8 cellular contexts compared by ENCODE assay signal in genomic region chr17:42552736-42553135, GRCh38. TPM values are rescaled to one million over a fixed set of nuclear protein-coding genes. Genes with fewer than 3 reads are reported as not detected.
DNase-seq lines count a peak whose midpoint lies in the region; ATAC-seq and TF ChIP-seq lines count a peak whose summit lies in the region.
"Not testable (repeated sequence)": the region's sequence is repeated elsewhere in the genome, so short reads cannot be mapped to it uniquely, and the experiment has no call there.

TSS of gene HSD17B1 (plus strand) at chr17:42552923. CDS start at chr17:42552934, 11 bp downstream.

- not testable (repeated sequence) for H3K9me3 ChIP-seq in A673 (ENCODE audit: low read depth, low read length, poor library complexity, severe bottlenecking); GM23248 (ENCODE audit: low read depth); Peyer's patch; left ventricle myocardium inferior (replicated peaks)

- H3K9me2 ChIP-seq in GM23248 (ENCODE audit: insufficient read depth) = not testable (repeated sequence)

- not testable (repeated sequence) for BruUV-seq in A673 (replicated peaks; lab: Mats Ljungman, UMichigan)

- peak within 1 kb of the TSS; percentile 91 for H3K9ac ChIP-seq in GM23248

- peak within 1 kb of the TSS; percentile 93 for H3K4me3 Mint-ChIP-seq in activated T-helper 2 cell treated with anti-CD3 and anti-CD28 coated beads, Interferon-gamma antibody, Interleukin-2, Interleukin-4, amounts not matched to agents 10 μg/mL and 5 μg/mL and 100 μg/mL, durations not matched to agents 14 hours and 24 hours and 36 hours (ENCODE audit: low read depth)
- H3K4me3 Mint-ChIP-seq in naive B cell = peak within 1 kb of the TSS; percentile 94 to 97 (median 96)

- not testable (repeated sequence) for DNase-seq in A673 (ENCODE audit: low spot score); GM23248; Peyer's patch; activated T-helper 2 cell treated with anti-CD3 and anti-CD28 coated beads, Interferon-gamma antibody, Interleukin-2, Interleukin-4, amounts not matched to agents 10 μg/mL and 5 μg/mL and 100 μg/mL, durations not matched to agents 14 hours and 24 hours and 36 hours (ENCODE audit: low spot score); dorsolateral prefrontal cortex; left ventricle myocardium inferior; naive B cell

- H3F3A ChIP-seq in GM23248 (ENCODE audit: insufficient read depth) = not testable (repeated sequence)

- TF ChIP-seq CTCF in A673 (conservative IDR thresholded peaks at IDR 0.05; ENCODE audit: low read depth, low read length); Peyer's patch (IDR thresholded peaks at IDR 0.05); dorsolateral prefrontal cortex (IDR thresholded peaks at IDR 0.05 in 54 of 56, conservative IDR thresholded peaks at IDR 0.05 in 2 of 56; ENCODE audit: low read depth in 1 of 56, partially characterized antibody in 56 of 56); left ventricle myocardium inferior (IDR thresholded peaks at IDR 0.05; ENCODE audit: borderline replicate concordance): not testable (repeated sequence)

- H3K27ac Mint-ChIP-seq in activated T-helper 2 cell treated with anti-CD3 and anti-CD28 coated beads, Interferon-gamma antibody, Interleukin-2, Interleukin-4, amounts not matched to agents 10 μg/mL and 5 μg/mL and 100 μg/mL, durations not matched to agents 14 hours and 24 hours and 36 hours = peak within 1 kb of the TSS; percentile 46
- peak within 1 kb of the TSS in 5 of 6 donors; percentile 78 to 99 (median 95) for H3K27ac Mint-ChIP-seq in naive B cell

- H4K20me1 ChIP-seq in GM23248 (ENCODE audit: insufficient read depth) = not testable (repeated sequence)

- TF ChIP-seq POLR2A in Peyer's patch (IDR thresholded peaks at IDR 0.05) = not testable (repeated sequence)

- H3K27me3 ChIP-seq in A673 (replicated peaks; ENCODE audit: insufficient read depth, low read depth, low read length, poor library complexity); GM23248 (replicated peaks; ENCODE audit: insufficient read depth); Peyer's patch; dorsolateral prefrontal cortex; left ventricle myocardium inferior (ENCODE audit: low read depth): not testable (repeated sequence)

- POLR2A ChIA-PET in A673 (lab: Charles Lee; ENCODE audit: low non-redundant PET) = not testable (repeated sequence)

- H3K4me2 ChIP-seq in GM23248 (ENCODE audit: unreplicated experiment) = peak within 1 kb of the TSS; percentile 91

- in situ Hi-C loops in GM23248 (cut with MboI) = not testable (repeated sequence)

- H3K4me1 Mint-ChIP-seq in activated T-helper 2 cell treated with anti-CD3 and anti-CD28 coated beads, Interferon-gamma antibody, Interleukin-2, Interleukin-4, amounts not matched to agents 10 μg/mL and 5 μg/mL and 100 μg/mL, durations not matched to agents 14 hours and 24 hours and 36 hours (ENCODE audit: low read depth) = peaks cover 20% of the 10 kb centered on the region
- peaks cover 25 to 64% (median 43%) of the 10 kb centered on the region in 3 donors for H3K4me1 Mint-ChIP-seq in naive B cell

- H3K9me3 Mint-ChIP-seq in activated T-helper 2 cell treated with anti-CD3 and anti-CD28 coated beads, Interferon-gamma antibody, Interleukin-2, Interleukin-4, amounts not matched to agents 10 μg/mL and 5 μg/mL and 100 μg/mL, durations not matched to agents 14 hours and 24 hours and 36 hours; naive B cell: not testable (repeated sequence)

- CTCF ChIA-PET in A673 (lab: Charles Lee) = not testable (repeated sequence)

- H3K79me2 ChIP-seq in GM23248 (ENCODE audit: insufficient read depth) = peaks cover 29% of the 10 kb centered on the region

- H3K36me3 Mint-ChIP-seq in activated T-helper 2 cell treated with anti-CD3 and anti-CD28 coated beads, Interferon-gamma antibody, Interleukin-2, Interleukin-4, amounts not matched to agents 10 μg/mL and 5 μg/mL and 100 μg/mL, durations not matched to agents 14 hours and 24 hours and 36 hours (ENCODE audit: low read depth); naive B cell: not testable (repeated sequence)

- peak within 1 kb of the TSS; percentile 64 for H3K4me3 ChIP-seq in A673 (ENCODE audit: low read depth, low read length, poor library complexity, severe bottlenecking)
- H3K4me3 ChIP-seq in GM23248 = peak within 1 kb of the TSS; percentile 86
- peak within 1 kb of the TSS in 3 of 4 donors; percentile 83 to 90 (median 86) for H3K4me3 ChIP-seq in Peyer's patch
- H3K4me3 ChIP-seq in dorsolateral prefrontal cortex = peak within 1 kb of the TSS in 51 of 59 donors; percentile 62 to 98 (median 91)
- H3K4me3 ChIP-seq in left ventricle myocardium inferior = peak within 1 kb of the TSS; percentile 96
- peak within 1 kb of the TSS; percentile 54 to 88 (median 66) for H3K4me3 ChIP-seq in skin epidermis

- not testable (repeated sequence) for H3K36me3 ChIP-seq in A673 (ENCODE audit: insufficient read depth, low read length, poor library complexity, severe bottlenecking); GM23248 (ENCODE audit: low read depth); Peyer's patch; left ventricle myocardium inferior

- WGBS in GM23248 (ENCODE audit: low coverage in 1 of 2, low lambda C conversion rate in 2 of 2, missing lambda C conversion rate in 2 of 2), 2 experiments = 91 to 95% methylated on average over 8 to 15 of the region's 15 CpGs

- not testable (repeated sequence) for H2AFZ ChIP-seq in GM23248

- H3K27me3 Mint-ChIP-seq in activated T-helper 2 cell treated with anti-CD3 and anti-CD28 coated beads, Interferon-gamma antibody, Interleukin-2, Interleukin-4, amounts not matched to agents 10 μg/mL and 5 μg/mL and 100 μg/mL, durations not matched to agents 14 hours and 24 hours and 36 hours (ENCODE audit: low read depth); naive B cell: not testable (repeated sequence)

- not testable (repeated sequence) for H3K4me1 ChIP-seq in A673 (ENCODE audit: insufficient read depth, low read length, poor library complexity, severe bottlenecking); GM23248 (ENCODE audit: insufficient read depth)
- peaks cover 0 to 41% (median 12%) of the 10 kb centered on the region in 4 donors for H3K4me1 ChIP-seq in Peyer's patch
- H3K4me1 ChIP-seq in left ventricle myocardium inferior = peaks cover 49% of the 10 kb centered on the region

- H3K27ac ChIP-seq in A673 (ENCODE audit: low read depth, low read length, poor library complexity, severe bottlenecking); GM23248: not testable (repeated sequence)
- peak within 1 kb of the TSS in 3 of 4 donors; percentile 87 to 93 (median 92) for H3K27ac ChIP-seq in Peyer's patch
- peak within 1 kb of the TSS in 21 of 59 donors; percentile 18 to 95 (median 90) for H3K27ac ChIP-seq in dorsolateral prefrontal cortex
- peak within 1 kb of the TSS; percentile 97 for H3K27ac ChIP-seq in left ventricle myocardium inferior (replicated peaks)
- peak within 1 kb of the TSS in 19 of 21 experiments; percentile 78 to 95 (median 87) for H3K27ac ChIP-seq in skin epidermis

- intact Hi-C loops in A673 (cut with micrococcal nuclease; ENCODE audit: unreplicated experiment); activated T-helper 2 cell treated with anti-CD3 and anti-CD28 coated beads, Interferon-gamma antibody, Interleukin-2, Interleukin-4, amounts not matched to agents 10 μg/mL and 5 μg/mL and 100 μg/mL, durations not matched to agents 14 hours and 24 hours and 36 hours (cut with micrococcal nuclease); dorsolateral prefrontal cortex (cut with DNase I); left ventricle myocardium inferior (cut with micrococcal nuclease): not testable (repeated sequence)

- not testable (repeated sequence) for ATAC-seq in naive B cell (ENCODE audit: low read depth in 2 of 2)

RNA-seq across cellular contexts. Expression of gene HSD17B1, which starts in this region (rescaled TPM):
- total RNA-seq in A673 (2021) (0.59 and 0.60 TPM in 2 replicates), Peyer's patch (1 to 10 TPM in 2 of 4 donors, under 1 TPM in 1, not detected in 1; 0.94 to 3.9 (median 1.7) TPM), dorsolateral prefrontal cortex (10 to 100 TPM in 14 of 120 experiments, 1 to 10 TPM in 106; 1.3 to 16.2 (median 4.5) TPM), left ventricle myocardium inferior (0.99 TPM)
- total RNA-seq in GM23248 (2014; rRNA removed; shearing (Covaris generic)) = 0.76 and 2.3 TPM in 2 replicates
- polyA plus RNA-seq in GM23248 (2016; fragmentation: Nextera tagmentation; extraction: Ambion mirVana) (2.6 and 3.0 TPM in 2 replicates), naive B cell (ENCODE audit: low read depth in 6 of 6) (1 to 10 TPM in 2 of 6 donors, under 1 TPM in 3, not detected in 1; 0.55 to 1.6 (median 0.90) TPM)
- total RNA-seq in activated T-helper 2 cell treated with anti-CD3 and anti-CD28 coated beads, Interferon-gamma antibody, Interleukin-2, Interleukin-4, amounts not matched to agents 10 μg/mL and 5 μg/mL and 100 μg/mL, durations not matched to agents 14 hours and 24 hours and 36 hours = 0.91 and 1.4 TPM in 2 replicates
